In the genomic region with DNA sequence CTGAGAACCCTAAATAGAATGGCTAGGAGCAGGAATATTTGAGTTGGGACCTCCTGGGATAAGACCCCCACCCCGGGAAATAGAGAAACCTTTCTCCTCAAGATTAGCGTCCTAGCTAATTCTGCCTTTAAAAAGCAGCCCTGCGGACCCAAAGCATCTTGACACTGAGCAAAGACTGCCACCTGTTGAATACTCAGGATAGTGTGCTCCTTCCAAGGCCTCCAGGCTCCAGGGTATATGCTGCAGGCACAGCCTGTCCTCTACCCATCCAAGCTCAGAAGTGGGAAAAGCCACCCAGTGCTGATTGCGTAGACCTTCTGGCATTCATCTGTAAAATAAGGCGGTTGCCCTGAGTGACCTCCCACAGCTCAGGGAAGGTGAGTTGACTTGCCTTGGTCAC, we compare ENCODE assay signal across 8 cellular contexts.
A peak's percentile ranks its signal among the peaks of the same experiment; 100 is the strongest.
DNase-seq lines count a peak whose midpoint lies in the region; ATAC-seq and TF ChIP-seq lines count a peak whose summit lies in the region.

No MANE protein-coding gene starts in this region.

- TF ChIP-seq POLR2A in Peyer's patch (IDR thresholded peaks at IDR 0.05) = no peak

- intact Hi-C loops in naive thymus-derived CD4-positive, alpha-beta T cell (cut with micrococcal nuclease) = loop anchor here in 1 of 2 donors (5.0 kb wide), 1 partner anchor 1962 kb away; no protein-coding TSS in a partner anchor

- CTCF ChIA-PET in naive thymus-derived CD4-positive, alpha-beta T cell (lab: Charles Lee) = no interaction called here

- no peak for ATAC-seq in GM19467 (IDR thresholded peaks at IDR 0.05; ENCODE audit: unreplicated experiment)
- ATAC-seq in naive thymus-derived CD4-positive, alpha-beta T cell = no peak

- no peak overlapping the region for H3K4me3 Mint-ChIP-seq in nephron progenitor cell
- no peak overlapping the region for H3K4me3 Mint-ChIP-seq in naive thymus-derived CD4-positive, alpha-beta T cell

- H3K9me3 Mint-ChIP-seq in nephron progenitor cell = peaks cover 4% of the 10 kb centered on the region
- H3K9me3 Mint-ChIP-seq in naive thymus-derived CD4-positive, alpha-beta T cell = peaks cover 0 to 4% (median 0%) of the 10 kb centered on the region in 11 donors

- H3K4me3 ChIP-seq in Peyer's patch = no peak overlapping the region
- H3K4me3 ChIP-seq in naive thymus-derived CD4-positive, alpha-beta T cell (ENCODE audit: low read length) = no peak overlapping the region

- POLR2A ChIA-PET in naive thymus-derived CD4-positive, alpha-beta T cell (lab: Charles Lee) = no interaction called here

- H3K27me3 Mint-ChIP-seq in nephron progenitor cell (ENCODE audit: low read depth, poor library complexity) = peaks cover 6% of the 10 kb centered on the region
- peaks cover 0 to 10% (median 0%) of the 10 kb centered on the region in 5 donors for H3K27me3 Mint-ChIP-seq in naive thymus-derived CD4-positive, alpha-beta T cell

- TF ChIP-seq CTCF in Peyer's patch (IDR thresholded peaks at IDR 0.05) (peak in 4 of 6 experiments; percentile 35 to 84 (median 74)), nephron progenitor cell (IDR thresholded peaks at IDR 0.05) (peak; percentile 59)

- H3K36me3 Mint-ChIP-seq in nephron progenitor cell (ENCODE audit: low read depth) = no peaks in the 10 kb centered on the region
- H3K36me3 Mint-ChIP-seq in naive thymus-derived CD4-positive, alpha-beta T cell = no peaks in the 10 kb centered on the region

- no peak overlapping the region for H3K27ac Mint-ChIP-seq in nephron progenitor cell
- H3K27ac Mint-ChIP-seq in naive thymus-derived CD4-positive, alpha-beta T cell = no peak overlapping the region

- no peaks in the 10 kb centered on the region for H3K9me3 ChIP-seq in Peyer's patch
- H3K9me3 ChIP-seq in naive thymus-derived CD4-positive, alpha-beta T cell (ENCODE audit: control insufficient read depth in 2 of 3, low read length in 3 of 3) = no peaks in the 10 kb centered on the region

- no peak overlapping the region for H3K27ac ChIP-seq in Peyer's patch
- no peak overlapping the region for H3K27ac ChIP-seq in naive thymus-derived CD4-positive, alpha-beta T cell (ENCODE audit: low read depth, low read length)

- no peaks in the 10 kb centered on the region for H3K27me3 ChIP-seq in Peyer's patch
- H3K27me3 ChIP-seq in naive thymus-derived CD4-positive, alpha-beta T cell (ENCODE audit: control insufficient read depth in 2 of 2, insufficient read depth in 2 of 2, low read length in 2 of 2) = no peaks in the 10 kb centered on the region

- H3K4me1 ChIP-seq in Peyer's patch = peaks cover 0 to 11% (median 2%) of the 10 kb centered on the region in 4 donors
- H3K4me1 ChIP-seq in naive thymus-derived CD4-positive, alpha-beta T cell (ENCODE audit: control insufficient read depth in 2 of 2, insufficient read depth in 2 of 2, low read length in 2 of 2) = no peaks in the 10 kb centered on the region

- H3K36me3 ChIP-seq in Peyer's patch = no peaks in the 10 kb centered on the region
- no peaks in the 10 kb centered on the region for H3K36me3 ChIP-seq in naive thymus-derived CD4-positive, alpha-beta T cell (ENCODE audit: control insufficient read depth in 2 of 3, insufficient read depth in 3 of 3, low read length in 3 of 3)

- peak; percentile 13 for DNase-seq in activated naive CD4-positive, alpha-beta T cell treated with Interleukin-2 at 50 U/mL for 16 hours
- no peak for DNase-seq in activated naive CD4-positive, alpha-beta T cell treated with anti-CD3 and anti-CD28 coated beads, Interleukin-2, amount 50 U/mL, for 16 hours
- DNase-seq in Peyer's patch (peak in 1 of 3 donors; percentile 70), fibroblast of gingiva (ENCODE audit: low read depth) (peak; percentile 26), nephron progenitor cell (peak; percentile 44), dedifferentiated amniotic fluid mesenchymal stem cell (ENCODE audit: extremely low spot score) (no peak)
- no peak for DNase-seq in naive thymus-derived CD4-positive, alpha-beta T cell

- H3K4me1 Mint-ChIP-seq in nephron progenitor cell = peaks cover 5% of the 10 kb centered on the region
- no peaks in the 10 kb centered on the region for H3K4me1 Mint-ChIP-seq in naive thymus-derived CD4-positive, alpha-beta T cell

Comparison
In these comparisons a context has a peak if more than half of its experiments do, and no peak if none do; other contexts are left out.
1. DNase-seq: peak in activated naive CD4-positive, alpha-beta T cell treated with Interleukin-2 at 50 U/mL for 16 hours (single experiment), fibroblast of gingiva (single experiment) and nephron progenitor cell (single experiment); none in activated naive CD4-positive, alpha-beta T cell treated with anti-CD3 and anti-CD28 coated beads, Interleukin-2, amount 50 U/mL, for 16 hours (single experiment), dedifferentiated amniotic fluid mesenchymal stem cell (single experiment) and naive thymus-derived CD4-positive, alpha-beta T cell (0 of 9).